In genomic region chr14:29354446-29354845, GRCh38 we compare ENCODE assay signal across 21 cellular contexts.
"Had no signal": no experiment of that assay in that cellular context is flagged by ENCODE, and none has a peak within 500 bp of the region (broad histone marks: within the 10 kb centered on the region; RNA-seq: fewer than 3 reads in every experiment).

No MANE protein-coding gene starts in this region.

- H3K36me3 ChIP-seq: cardiac muscle cell, heart right ventricle, ovary, sigmoid colon, thoracic aorta, upper lobe of left lung had no signal

- H3K27ac Mint-ChIP-seq: activated naive CD4-positive, alpha-beta T cell treated with anti-CD3 and anti-CD28 coated beads, Interleukin-2, amount 50 U/mL, for 24 hours; activated T-cell treated with anti-CD3 and anti-CD28 coated beads, Interleukin-2, amount 50 U/mL, for 72 hours; effector memory CD8-positive, alpha-beta T cell; naive thymus-derived CD4-positive, alpha-beta T cell; stimulated activated memory B cell treated with anti-CD40 and anti-IgM and Interleukin-4, amounts not matched to agents 10 μg/mL and 1 μg/mL and 100 μg/mL, for 72 hours; T-helper 1 cell treated with Interleukin-12 subunit alpha and Interleukin-12 subunit beta and Interleukin-4 antibody, amounts not matched to agents 30 μg/mL and 1 μg/mL, for 36 hours had no signal

- H3K27ac ChIP-seq: cardiac muscle cell, heart right ventricle, ovary, sigmoid colon, thoracic aorta, upper lobe of left lung, VCaP had no signal

- H3K27me3 ChIP-seq: heart right ventricle, ovary, sigmoid colon, upper lobe of left lung had no signal

- DNase-seq: activated CD4-positive, alpha-beta T cell treated with anti-CD3 and anti-CD28 coated beads, Interleukin-2, amount 50 U/mL, for 1 hour; activated CD4-positive, CD25-positive, alpha-beta regulatory T cell treated with anti-CD3 and anti-CD28 coated beads, Interleukin-2, amount 50 U/mL, for 72 hours; activated CD8-positive, alpha-beta memory T cell treated with anti-CD3 and anti-CD28 coated beads for 24 hours; activated effector memory CD4-positive, alpha-beta T cell treated with anti-CD3 and anti-CD28 coated beads, Interleukin-2, amount 50 U/mL, for 16 hours; activated T-cell treated with anti-CD3 and anti-CD28 coated beads, Interleukin-2, amount 50 U/mL, for 72 hours; dermis blood vessel endothelial cell; effector memory CD8-positive, alpha-beta T cell; foreskin melanocyte; heart right ventricle; mesendoderm; naive thymus-derived CD4-positive, alpha-beta T cell; ovary; sigmoid colon; stimulated activated CD4-positive, alpha-beta T cell treated with anti-CD3 and anti-CD28 coated beads, Interleukin-4, amount 100 ng/mL, for 24 hours; upper lobe of left lung had no signal

- H3K9me3 ChIP-seq: heart right ventricle, ovary, sigmoid colon, thoracic aorta, upper lobe of left lung had no signal

- H3K36me3 Mint-ChIP-seq: activated naive CD4-positive, alpha-beta T cell treated with anti-CD3 and anti-CD28 coated beads, Interleukin-2, amount 50 U/mL, for 24 hours; naive thymus-derived CD4-positive, alpha-beta T cell; stimulated activated memory B cell treated with anti-CD40 and anti-IgM and Interleukin-4, amounts not matched to agents 10 μg/mL and 1 μg/mL and 100 μg/mL, for 72 hours had no signal

- ATAC-seq: activated T-cell treated with anti-CD3 and anti-CD28 coated beads, Interleukin-2, amount 50 U/mL, for 72 hours; effector memory CD8-positive, alpha-beta T cell; heart right ventricle; naive thymus-derived CD4-positive, alpha-beta T cell; stimulated activated memory B cell treated with anti-CD40 and anti-IgM and Interleukin-4, amounts not matched to agents 10 μg/mL and 1 μg/mL and 100 μg/mL, for 72 hours had no signal

- H3K4me3 Mint-ChIP-seq: activated naive CD4-positive, alpha-beta T cell treated with anti-CD3 and anti-CD28 coated beads, Interleukin-2, amount 50 U/mL, for 24 hours; activated T-cell treated with anti-CD3 and anti-CD28 coated beads, Interleukin-2, amount 50 U/mL, for 72 hours; effector memory CD8-positive, alpha-beta T cell; naive thymus-derived CD4-positive, alpha-beta T cell; stimulated activated memory B cell treated with anti-CD40 and anti-IgM and Interleukin-4, amounts not matched to agents 10 μg/mL and 1 μg/mL and 100 μg/mL, for 72 hours; T-helper 1 cell treated with Interleukin-12 subunit alpha and Interleukin-12 subunit beta and Interleukin-4 antibody, amounts not matched to agents 30 μg/mL and 1 μg/mL, for 36 hours had no signal

- H3K4me1 ChIP-seq: heart right ventricle, sigmoid colon, upper lobe of left lung had no signal

- H3K27me3 Mint-ChIP-seq: activated naive CD4-positive, alpha-beta T cell treated with anti-CD3 and anti-CD28 coated beads, Interleukin-2, amount 50 U/mL, for 24 hours; effector memory CD8-positive, alpha-beta T cell; naive thymus-derived CD4-positive, alpha-beta T cell; stimulated activated memory B cell treated with anti-CD40 and anti-IgM and Interleukin-4, amounts not matched to agents 10 μg/mL and 1 μg/mL and 100 μg/mL, for 72 hours had no signal

- H3K4me3 ChIP-seq: cardiac muscle cell, heart right ventricle, ovary, sigmoid colon, thoracic aorta, upper lobe of left lung had no signal

- H3K4me1 Mint-ChIP-seq: activated naive CD4-positive, alpha-beta T cell treated with anti-CD3 and anti-CD28 coated beads, Interleukin-2, amount 50 U/mL, for 24 hours; naive thymus-derived CD4-positive, alpha-beta T cell; stimulated activated memory B cell treated with anti-CD40 and anti-IgM and Interleukin-4, amounts not matched to agents 10 μg/mL and 1 μg/mL and 100 μg/mL, for 72 hours had no signal
